8 cellular contexts compared by ENCODE assay signal in genomic region chr11:75475767-75476650, GRCh38. TPM values are rescaled to one million over a fixed set of nuclear protein-coding genes. Genes with fewer than 3 reads are reported as not detected.
DNase-seq lines count a peak whose midpoint lies in the region; ATAC-seq and TF ChIP-seq lines count a peak whose summit lies in the region.

No MANE protein-coding gene starts in this region.

- no peaks in the 10 kb centered on the region for H3K36me3 ChIP-seq in ovary

- no peak overlapping the region for H3K4me3 ChIP-seq in ovary

- H3K4me3 Mint-ChIP-seq in activated CD8-positive, alpha-beta memory T cell treated with anti-CD3 and anti-CD28 coated beads, Interleukin-2, amount 10 ng/mL, durations not matched to agents 7 days and 5 days, result peak overlapping the region; percentile 69

- H3K27me3 ChIP-seq in ovary, result no peaks in the 10 kb centered on the region

- WGBS in ovary, 3 donors, result 73 to 78% (median 77%) methylated on average over 9 of the region's 9 CpGs

- TF ChIP-seq CTCF in ovary (IDR thresholded peaks at IDR 0.05), result no peak

- no peaks in the 10 kb centered on the region for H3K36me3 Mint-ChIP-seq in activated CD8-positive, alpha-beta memory T cell treated with anti-CD3 and anti-CD28 coated beads, Interleukin-2, amount 10 ng/mL, durations not matched to agents 7 days and 5 days

- H3K27me3 Mint-ChIP-seq in activated CD8-positive, alpha-beta memory T cell treated with anti-CD3 and anti-CD28 coated beads, Interleukin-2, amount 10 ng/mL, durations not matched to agents 7 days and 5 days, result no peaks in the 10 kb centered on the region

- CTCF ChIA-PET in activated CD8-positive, alpha-beta memory T cell treated with anti-CD3 and anti-CD28 coated beads, Interleukin-2, amount 10 ng/mL, durations not matched to agents 7 days and 5 days (lab: Charles Lee), result interaction anchor here (0.8 to 2.2 kb wide), 12 partner anchors 12 to 124 kb away, joined by 3 to 17 read pairs (median 4); partner anchors contain the start of gene GDPD5

- no peak for TF ChIP-seq EP300 in ovary (IDR thresholded peaks at IDR 0.05)

- H3K4me1 ChIP-seq in ovary (ENCODE audit: insufficient read depth), result peaks cover 7% of the 10 kb centered on the region

- H3K9me3 ChIP-seq in ovary, result no peaks in the 10 kb centered on the region

- peaks cover 35% of the 10 kb centered on the region for H3K4me1 Mint-ChIP-seq in activated CD8-positive, alpha-beta memory T cell treated with anti-CD3 and anti-CD28 coated beads, Interleukin-2, amount 10 ng/mL, durations not matched to agents 7 days and 5 days

- H3K27ac ChIP-seq in ovary, result no peak overlapping the region

- TF ChIP-seq POLR2A in ovary (IDR thresholded peaks at IDR 0.05), result no peak

- ATAC-seq in activated CD8-positive, alpha-beta memory T cell treated with anti-CD3 and anti-CD28 coated beads, Interleukin-2, amount 10 ng/mL, durations not matched to agents 7 days and 5 days, result peak; percentile 95
- ATAC-seq in HG03196 (IDR thresholded peaks at IDR 0.05; ENCODE audit: unreplicated experiment), result no peak

- H3K9me3 Mint-ChIP-seq in activated CD8-positive, alpha-beta memory T cell treated with anti-CD3 and anti-CD28 coated beads, Interleukin-2, amount 10 ng/mL, durations not matched to agents 7 days and 5 days (ENCODE audit: low read depth), result no peaks in the 10 kb centered on the region

- intact Hi-C loops in ovary (cut with DNase I), result no loop called here

- peak overlapping the region; percentile 97 for H3K27ac Mint-ChIP-seq in activated CD8-positive, alpha-beta memory T cell treated with anti-CD3 and anti-CD28 coated beads, Interleukin-2, amount 10 ng/mL, durations not matched to agents 7 days and 5 days

- peak; percentile 88 for DNase-seq in activated CD8-positive, alpha-beta memory T cell treated with anti-CD3 and anti-CD28 coated beads, Interleukin-2, amount 10 ng/mL, durations not matched to agents 7 days and 5 days
- no peak for DNase-seq in activated CD8-positive, alpha-beta memory T cell treated with anti-CD3 and anti-CD28 coated beads, Interleukin-2, amount 50 U/mL, for 4 hours
- DNase-seq in OCI-M1 (lab: John Stamatoyannopoulos, UW) (peak; percentile 62), dermis blood vessel endothelial cell (peak; percentile 65), ovary (peak in 3 of 5 donors; percentile 51 to 73 (median 59)), NCI-H1930 (lab: John Stamatoyannopoulos, UW) (no peak), D341Med (ENCODE audit: low spot score) (no peak)

RNA-seq across cellular contexts. Expression of gene KLHL35, which starts 43.0 kb away (rescaled TPM):
- total RNA-seq in activated CD8-positive, alpha-beta memory T cell treated with anti-CD3 and anti-CD28 coated beads, Interleukin-2, amount 10 ng/mL, durations not matched to agents 7 days and 5 days, result under 1 TPM in 1 of 2 experiments, not detected in 1; 0.47 TPM
- total RNA-seq in dermis blood vessel endothelial cell, result 0.85 and 1.5 TPM in 2 replicates
- total RNA-seq in ovary, result 1 to 10 TPM in 1 of 7 donors, under 1 TPM in 4, not detected in 2; 0.13 to 1.1 (median 0.34) TPM
- under 1 TPM; 0.07 to 0.35 TPM for polyA plus RNA-seq in ovary

RNA-seq across cellular contexts. Expression of gene GDPD5, which starts 49.7 kb away (rescaled TPM):
- total RNA-seq in activated CD8-positive, alpha-beta memory T cell treated with anti-CD3 and anti-CD28 coated beads, Interleukin-2, amount 10 ng/mL, durations not matched to agents 7 days and 5 days, result 10 to 100 TPM; 11.3 to 33.9 TPM
- 37.4 and 40.7 TPM in 2 replicates for total RNA-seq in dermis blood vessel endothelial cell
- total RNA-seq in ovary, result 10 to 100 TPM in 2 of 7 donors, 1 to 10 TPM in 5; 3.8 to 15.8 (median 8.4) TPM
- polyA plus RNA-seq in ovary, result 1 to 10 TPM; 5.5 to 6.3 TPM

Comparison
In these comparisons a context has a peak if more than half of its experiments do, and no peak if none do; other contexts are left out.
1. DNase-seq: peak in activated CD8-positive, alpha-beta memory T cell treated with anti-CD3 and anti-CD28 coated beads, Interleukin-2, amount 10 ng/mL, durations not matched to agents 7 days and 5 days (single experiment), OCI-M1 (single experiment), dermis blood vessel endothelial cell (single experiment) and ovary (3 of 5); none in activated CD8-positive, alpha-beta memory T cell treated with anti-CD3 and anti-CD28 coated beads, Interleukin-2, amount 50 U/mL, for 4 hours (single experiment), NCI-H1930 (0 of 2) and D341Med (single experiment).